22 cellular contexts compared by ENCODE assay signal in genomic region chr7:28115261-28115660, GRCh38.
"Had no signal": no experiment of that assay in that cellular context is flagged by ENCODE, and none has a peak within 500 bp of the region (broad histone marks: within the 10 kb centered on the region; RNA-seq: fewer than 3 reads in every experiment).

No MANE protein-coding gene starts in this region.

- H3K36me3 ChIP-seq: neutrophil, tibial nerve, upper lobe of right lung had no signal

- H3K9me3 Mint-ChIP-seq: endodermal cell; stimulated activated effector memory CD8-positive, alpha-beta T cell treated with anti-CD3 and anti-CD28 coated beads, Interleukin-12 subunit alpha, Interleukin-12 subunit beta, amount 100 ng/mL, for 72 hours; stimulated activated naive CD8-positive, alpha-beta T cell treated with anti-CD3 and anti-CD28 coated beads, Interleukin-15, Interleukin-2, amounts not matched to agents 100 ng/mL and 50 ng/mL, for 24 hours had no signal

- H3K27me3 Mint-ChIP-seq: naive B cell; stimulated activated naive CD8-positive, alpha-beta T cell treated with anti-CD3 and anti-CD28 coated beads, Interleukin-15, Interleukin-2, amounts not matched to agents 100 ng/mL and 50 ng/mL, for 24 hours had no signal

- H3K36me3 Mint-ChIP-seq: naive B cell had no signal

- H3K4me3 Mint-ChIP-seq: endodermal cell; naive B cell; stimulated activated effector memory CD8-positive, alpha-beta T cell treated with anti-CD3 and anti-CD28 coated beads, Interleukin-12 subunit alpha, Interleukin-12 subunit beta, amount 100 ng/mL, for 72 hours; stimulated activated naive CD8-positive, alpha-beta T cell treated with anti-CD3 and anti-CD28 coated beads, Interleukin-15, Interleukin-2, amounts not matched to agents 100 ng/mL and 50 ng/mL, for 24 hours had no signal

- DNase-seq: cerebellar nuclear complex; dermis blood vessel endothelial cell; effector CD4-positive, alpha-beta T cell; endodermal cell; erythroblast; islet precursor cell; mesenchymal stem cell; midbrain; naive B cell; posterior cingulate gyrus; stimulated activated CD4-positive, alpha-beta T cell treated with anti-CD3 and anti-CD28 coated beads, Interleukin-2, amount 100 ng/mL, for 48 hours; stimulated activated CD8-positive, alpha-beta memory T cell treated with anti-CD3 and anti-CD28 coated beads, Interleukin-4, amount 100 ng/mL, for 48 hours; upper lobe of right lung had no signal

- H3K27ac Mint-ChIP-seq: endodermal cell; stimulated activated naive CD8-positive, alpha-beta T cell treated with anti-CD3 and anti-CD28 coated beads, Interleukin-15, Interleukin-2, amounts not matched to agents 100 ng/mL and 50 ng/mL, for 24 hours had no signal

- H3K4me3 ChIP-seq: lung, smooth muscle cell, tibial nerve, upper lobe of right lung had no signal

- ATAC-seq: stimulated activated effector memory CD8-positive, alpha-beta T cell treated with anti-CD3 and anti-CD28 coated beads, Interleukin-12 subunit alpha, Interleukin-12 subunit beta, amount 100 ng/mL, for 72 hours had no signal

- H3K27me3 ChIP-seq: neutrophil, tibial nerve, upper lobe of right lung had no signal

- H3K9me3 ChIP-seq: neutrophil, tibial nerve, upper lobe of right lung had no signal

- H3K27ac ChIP-seq: neutrophil, tibial nerve, upper lobe of right lung had no signal

- FAIRE-seq: colon, endothelial cell of umbilical vein, frontal cortex had no signal
